9 cellular contexts compared by ENCODE assay signal in genomic region chr22:17726561-17727243, GRCh38. TPM values are rescaled to one million over a fixed set of nuclear protein-coding genes. Genes with fewer than 3 reads are reported as not detected.
A peak's percentile ranks its signal among the peaks of the same experiment; 100 is the strongest.
DNase-seq lines count a peak whose midpoint lies in the region; ATAC-seq and TF ChIP-seq lines count a peak whose summit lies in the region.
"Had no signal": no experiment of that assay in that cellular context is flagged by ENCODE, and none has a peak within 500 bp of the region (broad histone marks: within the 10 kb centered on the region; RNA-seq: fewer than 3 reads in every experiment).

No MANE protein-coding gene starts in this region.

- peak overlapping the region; percentile 11 for H3K27ac Mint-ChIP-seq in activated CD4-positive, alpha-beta T cell treated with anti-CD3 and anti-CD28 coated beads for 36 hours
- H3K27ac Mint-ChIP-seq in T-helper 17 cell, result peak overlapping the region; percentile 67
- peak overlapping the region; percentile 73 for H3K27ac Mint-ChIP-seq in stimulated activated naive B cell treated with anti-CD40 and anti-IgM and Interleukin-4, amounts not matched to agents 10 μg/mL and 1 μg/mL and 100 μg/mL, for 72 hours

- peaks cover 5% of the 10 kb centered on the region for H3K36me3 Mint-ChIP-seq in activated CD4-positive, alpha-beta T cell treated with anti-CD3 and anti-CD28 coated beads for 36 hours (ENCODE audit: low read depth)
- no peaks in the 10 kb centered on the region for H3K36me3 Mint-ChIP-seq in T-helper 17 cell (ENCODE audit: low read depth)
- peaks cover 21 to 40% of the 10 kb centered on the region in 2 donors for H3K36me3 Mint-ChIP-seq in stimulated activated naive B cell treated with anti-CD40 and anti-IgM and Interleukin-4, amounts not matched to agents 10 μg/mL and 1 μg/mL and 100 μg/mL, for 72 hours

- H3K4me1 ChIP-seq in foreskin keratinocyte, result no peaks in the 10 kb centered on the region

- no peak overlapping the region for H3K4me3 Mint-ChIP-seq in activated CD4-positive, alpha-beta T cell treated with anti-CD3 and anti-CD28 coated beads for 36 hours
- peak overlapping the region; percentile 25 for H3K4me3 Mint-ChIP-seq in T-helper 17 cell
- no peak overlapping the region for H3K4me3 Mint-ChIP-seq in stimulated activated naive B cell treated with anti-CD40 and anti-IgM and Interleukin-4, amounts not matched to agents 10 μg/mL and 1 μg/mL and 100 μg/mL, for 72 hours

- H3K27me3 Mint-ChIP-seq in activated CD4-positive, alpha-beta T cell treated with anti-CD3 and anti-CD28 coated beads for 36 hours, result no peaks in the 10 kb centered on the region
- no peaks in the 10 kb centered on the region for H3K27me3 Mint-ChIP-seq in T-helper 17 cell
- H3K27me3 Mint-ChIP-seq in stimulated activated naive B cell treated with anti-CD40 and anti-IgM and Interleukin-4, amounts not matched to agents 10 μg/mL and 1 μg/mL and 100 μg/mL, for 72 hours, result no peaks in the 10 kb centered on the region

- no peaks in the 10 kb centered on the region for H3K27me3 ChIP-seq in foreskin keratinocyte

- H3K9me3 Mint-ChIP-seq in activated CD4-positive, alpha-beta T cell treated with anti-CD3 and anti-CD28 coated beads for 36 hours (ENCODE audit: low read depth), result no peaks in the 10 kb centered on the region
- H3K9me3 Mint-ChIP-seq in stimulated activated naive B cell treated with anti-CD40 and anti-IgM and Interleukin-4, amounts not matched to agents 10 μg/mL and 1 μg/mL and 100 μg/mL, for 72 hours, result no peaks in the 10 kb centered on the region

- POLR2A ChIA-PET in activated CD4-positive, alpha-beta T cell treated with anti-CD3 and anti-CD28 coated beads for 36 hours (lab: Charles Lee), result interaction anchor here (0.6 kb wide), 1 partner anchor 39 kb away, joined by 3 read pairs; no protein-coding TSS in a partner anchor

- peaks cover 10% of the 10 kb centered on the region for H3K4me1 Mint-ChIP-seq in activated CD4-positive, alpha-beta T cell treated with anti-CD3 and anti-CD28 coated beads for 36 hours
- peaks cover 15% of the 10 kb centered on the region for H3K4me1 Mint-ChIP-seq in T-helper 17 cell
- peaks cover 7 to 9% of the 10 kb centered on the region in 2 donors for H3K4me1 Mint-ChIP-seq in stimulated activated naive B cell treated with anti-CD40 and anti-IgM and Interleukin-4, amounts not matched to agents 10 μg/mL and 1 μg/mL and 100 μg/mL, for 72 hours

- no peak overlapping the region for H3K27ac ChIP-seq in foreskin keratinocyte

- peak; percentile 33 for ATAC-seq in activated CD4-positive, alpha-beta T cell treated with anti-CD3 and anti-CD28 coated beads for 36 hours
- peak; percentile 41 for ATAC-seq in T-helper 17 cell
- ATAC-seq in foreskin keratinocyte, result no peak
- no peak for ATAC-seq in stimulated activated naive B cell treated with anti-CD40 and anti-IgM and Interleukin-4, amounts not matched to agents 10 μg/mL and 1 μg/mL and 100 μg/mL, for 72 hours (replicated peaks)

- intact Hi-C loops in activated CD4-positive, alpha-beta T cell treated with anti-CD3 and anti-CD28 coated beads for 36 hours (cut with DNase I, micrococcal nuclease), result no loop called here

- DNase-seq in activated CD4-positive, alpha-beta T cell treated with anti-CD3 and anti-CD28 coated beads for 36 hours, result no peak
- DNase-seq in activated CD4-positive, alpha-beta T cell treated with anti-CD3 and anti-CD28 coated beads, Interleukin-2, amount 50 U/mL, for 4 hours, result no peak
- no peak for DNase-seq in T-helper 17 cell
- DNase-seq in foreskin keratinocyte, result peak; percentile 9 to 10
- no peak for DNase-seq in stimulated activated naive B cell treated with anti-CD40 and anti-IgM and Interleukin-4, amounts not matched to agents 10 μg/mL and 1 μg/mL and 100 μg/mL, for 72 hours
- no peak for DNase-seq in cortex of kidney (lab: John Stamatoyannopoulos, UW)
- no peak for DNase-seq in SW 1271 (lab: John Stamatoyannopoulos, UW)
- DNase-seq in NCI-H187 (lab: John Stamatoyannopoulos, UW), result no peak
- DNase-seq: activated CD4-positive, CD25-positive, alpha-beta regulatory T cell treated with anti-CD3 and anti-CD28 coated beads, Interleukin-2, amount 50 U/mL, for 72 hours had no signal

- CTCF ChIA-PET in activated CD4-positive, alpha-beta T cell treated with anti-CD3 and anti-CD28 coated beads for 36 hours (lab: Charles Lee), result interaction anchor here (0.5 to 0.6 kb wide), 2 partner anchors 10 to 1317 kb away, joined by 3 to 4 read pairs; no protein-coding TSS in a partner anchor

- H3K9me3 ChIP-seq in T-helper 17 cell (ENCODE audit: control insufficient read depth, low read length, poor library complexity, severe bottlenecking), result no peaks in the 10 kb centered on the region

- TF ChIP-seq CTCF in foreskin keratinocyte (conservative IDR thresholded peaks at IDR 0.05), result no peak

RNA-seq across cellular contexts. Expression of gene BID, which starts 47.6 kb away (rescaled TPM):
- total RNA-seq in activated CD4-positive, alpha-beta T cell treated with anti-CD3 and anti-CD28 coated beads for 36 hours, result 10 to 100 TPM; 16.8 to 27.1 TPM
- total RNA-seq in T-helper 17 cell (10 to 100 TPM; 18.3 to 24.2 TPM), foreskin keratinocyte (37.0 and 43.1 TPM in 2 replicates)
- 53.1 and 57.5 TPM in 2 replicates for polyA plus RNA-seq in foreskin keratinocyte

Comparison
In these comparisons a context has a peak if more than half of its experiments do, and no peak if none do; other contexts are left out.
1. ATAC-seq: peak in activated CD4-positive, alpha-beta T cell treated with anti-CD3 and anti-CD28 coated beads for 36 hours (single experiment) and T-helper 17 cell (single experiment); none in foreskin keratinocyte (single experiment) and stimulated activated naive B cell treated with anti-CD40 and anti-IgM and Interleukin-4, amounts not matched to agents 10 μg/mL and 1 μg/mL and 100 μg/mL, for 72 hours (0 of 2).
2. DNase-seq: peak in foreskin keratinocyte (2 of 2); none in activated CD4-positive, alpha-beta T cell treated with anti-CD3 and anti-CD28 coated beads for 36 hours (single experiment), activated CD4-positive, alpha-beta T cell treated with anti-CD3 and anti-CD28 coated beads, Interleukin-2, amount 50 U/mL, for 4 hours (0 of 2), T-helper 17 cell (0 of 3), stimulated activated naive B cell treated with anti-CD40 and anti-IgM and Interleukin-4, amounts not matched to agents 10 μg/mL and 1 μg/mL and 100 μg/mL, for 72 hours (single experiment), cortex of kidney (single experiment), SW 1271 (0 of 2) and NCI-H187 (0 of 2).
3. H3K27ac Mint-ChIP-seq: peak in every context shown above with its lines; median percentile 73 in stimulated activated naive B cell treated with anti-CD40 and anti-IgM and Interleukin-4, amounts not matched to agents 10 μg/mL and 1 μg/mL and 100 μg/mL, for 72 hours; 67 in T-helper 17 cell; 11 in activated CD4-positive, alpha-beta T cell treated with anti-CD3 and anti-CD28 coated beads for 36 hours.